In the genomic region with DNA sequence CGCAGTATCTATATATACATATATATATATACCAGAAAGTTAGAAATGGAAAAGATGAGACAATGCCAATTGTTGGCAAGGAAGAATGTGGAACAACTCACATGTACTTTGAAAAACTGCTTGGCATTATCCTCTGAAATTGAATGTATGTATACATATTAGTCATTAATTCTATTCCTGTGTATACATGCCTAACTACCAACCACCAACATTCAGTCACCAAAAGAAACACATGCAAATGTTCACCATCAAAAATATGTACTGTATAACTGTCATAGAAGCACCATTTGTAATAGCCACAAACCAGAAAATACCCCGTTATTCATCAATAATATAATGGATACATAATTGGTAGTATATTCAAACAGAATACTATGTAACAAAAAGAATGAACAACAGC, we compare ENCODE assay signal across 25 cellular contexts.
"Had no signal": no experiment of that assay in that cellular context is flagged by ENCODE, and none has a peak within 500 bp of the region (broad histone marks: within the 10 kb centered on the region; RNA-seq: fewer than 3 reads in every experiment).

No MANE protein-coding gene starts in this region.

- DNase-seq: dermis blood vessel endothelial cell; dorsolateral prefrontal cortex; effector CD4-positive, alpha-beta T cell; effector memory CD4-positive, alpha-beta T cell; foreskin melanocyte; gastrocnemius medialis; glutamatergic neuron; head of caudate nucleus; heart right ventricle; hippocampal formation; left cardiac atrium; left lung; left ventricle myocardium superior; lower lobe of right lung; mesendoderm; mucosa of descending colon; naive B cell; naive thymus-derived CD8-positive, alpha-beta T cell had no signal

- H3K36me3 Mint-ChIP-seq: memory B cell; naive B cell; naive thymus-derived CD8-positive, alpha-beta T cell had no signal

- H3K4me1 ChIP-seq: esophagus muscularis mucosa, gastrocnemius medialis, heart right ventricle, left lung, lower lobe of right lung had no signal

- H3K36me3 ChIP-seq: esophagus muscularis mucosa, gastrocnemius medialis, heart right ventricle, left lung, lower lobe of right lung had no signal

- H3K27ac ChIP-seq: coronary artery, dorsolateral prefrontal cortex, esophagus muscularis mucosa, gastrocnemius medialis, heart right ventricle, left lung, lower lobe of right lung had no signal

- FAIRE-seq: colon, endothelial cell of umbilical vein, islet of Langerhans, keratinocyte had no signal

- H3K27ac Mint-ChIP-seq: memory B cell; naive B cell; naive thymus-derived CD8-positive, alpha-beta T cell had no signal

- H3K4me3 Mint-ChIP-seq: memory B cell; naive B cell; naive thymus-derived CD8-positive, alpha-beta T cell had no signal

- H3K4me1 Mint-ChIP-seq: memory B cell; naive B cell; naive thymus-derived CD8-positive, alpha-beta T cell had no signal

- H3K27me3 Mint-ChIP-seq: naive thymus-derived CD8-positive, alpha-beta T cell had no signal

- H3K4me3 ChIP-seq: coronary artery, dorsolateral prefrontal cortex, esophagus muscularis mucosa, gastrocnemius medialis, heart right ventricle, left lung, lower lobe of right lung, mucosa of descending colon had no signal

- H3K27me3 ChIP-seq: dorsolateral prefrontal cortex, esophagus muscularis mucosa, gastrocnemius medialis, heart right ventricle, left lung had no signal

- H3K9me3 ChIP-seq: gastrocnemius medialis, lower lobe of right lung had no signal
